Comparison of ENCODE assay signal across 18 cellular contexts in genomic region chr14:74594021-74594420, GRCh38. TPM values are rescaled to one million over a fixed set of nuclear protein-coding genes. Genes with fewer than 3 reads are reported as not detected.
DNase-seq lines count a peak whose midpoint lies in the region; ATAC-seq and TF ChIP-seq lines count a peak whose summit lies in the region.
"Had no signal": no experiment of that assay in that cellular context is flagged by ENCODE, and none has a peak within 500 bp of the region (broad histone marks: within the 10 kb centered on the region; RNA-seq: fewer than 3 reads in every experiment).

No MANE protein-coding gene starts in this region.

- no peak overlapping the region for H3K4me3 ChIP-seq in ACC112 (ENCODE audit: low read depth, low read length)
- no peak overlapping the region for H3K4me3 ChIP-seq in right atrium auricular region
- no peak overlapping the region for H3K4me3 ChIP-seq in skeletal muscle tissue (ENCODE audit: low read length in 3 of 3)
- H3K4me3 ChIP-seq: PC-9, testis had no signal

- DNase-seq in right atrium auricular region (ENCODE audit: low spot score) = no peak
- DNase-seq in activated T-cell treated with anti-CD3 and anti-CD28 coated beads, Interleukin-2, amount 50 U/mL, for 48 hours = no peak
- DNase-seq: activated CD8-positive, alpha-beta T cell treated with anti-CD3 and anti-CD28 coated beads for 36 hours; COR-L47; naive B cell; NCI-H2081 treated with DMSO at 0.1 percent for 48 hours; NCI-H524 treated with DMSO at 0.1 percent for 48 hours; stimulated activated CD4-positive, alpha-beta T cell treated with anti-CD3 and anti-CD28 coated beads, Interleukin-2, amount 100 ng/mL, for 24 hours; testis had no signal

- H3K36me3 ChIP-seq in ACC112 (ENCODE audit: insufficient read depth, low read length) (no peaks in the 10 kb centered on the region), right atrium auricular region (no peaks in the 10 kb centered on the region), skeletal muscle tissue (ENCODE audit: control insufficient read depth in 3 of 3, insufficient read depth in 3 of 3, low read length in 3 of 3) (no peaks in the 10 kb centered on the region)

- no peak for ATAC-seq in HG03097 (IDR thresholded peaks at IDR 0.05; ENCODE audit: low FRiP score, unreplicated experiment)
- no peak for ATAC-seq in HG03521 (IDR thresholded peaks at IDR 0.05; ENCODE audit: unreplicated experiment)
- ATAC-seq in GM21515 (IDR thresholded peaks at IDR 0.05; ENCODE audit: unreplicated experiment) = no peak
- ATAC-seq: activated CD8-positive, alpha-beta T cell treated with anti-CD3 and anti-CD28 coated beads for 36 hours; HCT116 had no signal

- H3K9me3 ChIP-seq in right atrium auricular region = no peaks in the 10 kb centered on the region
- no peaks in the 10 kb centered on the region for H3K9me3 ChIP-seq in skeletal muscle tissue (ENCODE audit: control insufficient read depth in 3 of 3, low read length in 3 of 3)
- H3K9me3 ChIP-seq: testis had no signal

- no peak for TF ChIP-seq CTCF in right atrium auricular region (IDR thresholded peaks at IDR 0.05)

- H3K4me1 ChIP-seq in ACC112 (ENCODE audit: control insufficient read depth, insufficient read depth, low read length, unreplicated experiment) (peaks cover 50% of the 10 kb centered on the region), right atrium auricular region (peaks cover 0 to 80% of the 10 kb centered on the region in 2 donors), skeletal muscle tissue (ENCODE audit: control insufficient read depth in 3 of 3, insufficient read depth in 3 of 3, low read length in 3 of 3) (peaks cover 49 to 61% (median 60%) of the 10 kb centered on the region in 3 donors)

- peak overlapping the region in 1 of 3 donors; percentile 17 for H3K9ac ChIP-seq in skeletal muscle tissue (ENCODE audit: low read depth in 1 of 3, low read length in 3 of 3)

- H3K79me2 ChIP-seq in ACC112 (ENCODE audit: control insufficient read depth, insufficient read depth, low read length, unreplicated experiment) = peaks cover 38% of the 10 kb centered on the region

- no peak overlapping the region for H2AFZ ChIP-seq in ACC112 (ENCODE audit: low read length, unreplicated experiment)
- H2AFZ ChIP-seq: PC-9 had no signal

- H3K27ac ChIP-seq in ACC112 (ENCODE audit: low read depth, low read length) (peak overlapping the region; percentile 52; the same call in 1 of the 2 replicates), angular gyrus (ENCODE audit: low read depth, low read length) (peak overlapping the region; percentile 14), right atrium auricular region (peak overlapping the region; percentile 64 to 79), skeletal muscle tissue (ENCODE audit: low read depth, low read length) (peak overlapping the region; percentile 72)
- H3K27ac ChIP-seq: VCaP had no signal

- no peaks in the 10 kb centered on the region for H3K27me3 ChIP-seq in ACC112 (ENCODE audit: insufficient read depth, low read length)
- no peaks in the 10 kb centered on the region for H3K27me3 ChIP-seq in right atrium auricular region
- H3K27me3 ChIP-seq in skeletal muscle tissue (ENCODE audit: control insufficient read depth in 3 of 3, insufficient read depth in 3 of 3, low read length in 3 of 3) = no peaks in the 10 kb centered on the region
- H3K27me3 ChIP-seq: testis had no signal

RNA-seq across cellular contexts. Expression of gene LTBP2, which starts 18.0 kb away (rescaled TPM):
- total RNA-seq in right atrium auricular region (100 to 1,000 TPM in 1 of 2 donors, 10 to 100 TPM in 1; 32.1 to 102 TPM), skeletal muscle tissue (12.0 TPM)

Comparison
In these comparisons a context has a peak if more than half of its experiments do, and no peak if none do; other contexts are left out.
1. H3K27ac ChIP-seq: peak in every context shown above with its lines; median percentile 72 in skeletal muscle tissue; 72 in right atrium auricular region; 52 in ACC112; 14 in angular gyrus.